Comparison of ENCODE assay signal across 9 cellular contexts in the genomic region with DNA sequence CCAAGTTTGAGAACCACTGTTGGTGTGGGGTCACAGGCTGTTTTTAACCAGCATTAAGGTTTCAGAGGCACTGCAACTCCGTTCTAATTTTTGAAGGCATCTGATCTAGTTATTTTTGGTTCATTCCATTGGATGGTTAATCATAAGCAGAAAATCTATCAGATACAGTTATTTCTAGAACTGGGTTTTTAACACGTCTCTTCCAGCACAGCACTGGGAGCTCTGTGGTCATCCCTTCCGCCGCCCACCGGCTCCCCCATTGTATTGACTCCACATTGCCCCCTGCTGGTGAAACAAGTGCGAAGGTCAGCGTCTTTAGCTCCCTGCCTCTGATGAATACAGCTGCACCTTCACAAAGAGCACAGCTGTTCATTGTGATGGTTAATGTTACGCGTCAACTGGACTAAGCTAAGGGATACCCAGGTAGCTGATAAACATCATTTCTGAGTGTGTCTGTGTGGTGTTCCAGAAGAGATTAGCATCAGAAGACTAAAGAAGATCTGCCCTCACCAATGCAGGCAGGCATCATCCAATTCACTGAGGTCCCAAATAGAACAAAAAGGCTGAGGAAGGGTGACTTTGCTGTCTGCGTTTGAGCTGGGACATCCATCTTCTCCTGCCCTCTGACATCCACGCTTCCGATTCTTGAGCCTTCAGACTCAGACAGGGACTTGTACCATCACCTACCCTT. TPM values are rescaled to one million over a fixed set of nuclear protein-coding genes. Genes with fewer than 3 reads are reported as not detected.
DNase-seq lines count a peak whose midpoint lies in the region; ATAC-seq and TF ChIP-seq lines count a peak whose summit lies in the region.
"Had no signal": no experiment of that assay in that cellular context is flagged by ENCODE, and none has a peak within 500 bp of the region (broad histone marks: within the 10 kb centered on the region; RNA-seq: fewer than 3 reads in every experiment).

No MANE protein-coding gene starts in this region.

- no peaks in the 10 kb centered on the region for H3K27me3 ChIP-seq in CD8-positive, alpha-beta T cell (ENCODE audit: insufficient read depth, low read length)
- H3K27me3 ChIP-seq in NT2/D1 (ENCODE audit: insufficient read depth, insufficient read length), result no peaks in the 10 kb centered on the region

- H3K4me1 ChIP-seq in CD8-positive, alpha-beta T cell (ENCODE audit: insufficient read depth, low read length), result peaks cover 10% of the 10 kb centered on the region
- no peaks in the 10 kb centered on the region for H3K4me1 ChIP-seq in NT2/D1 (ENCODE audit: insufficient read depth, insufficient read length)

- no peaks in the 10 kb centered on the region for H3K9me3 ChIP-seq in CD8-positive, alpha-beta T cell (ENCODE audit: low read length)
- H3K9me3 ChIP-seq in NT2/D1 (ENCODE audit: insufficient read depth, low read length), result no peaks in the 10 kb centered on the region

- H3K4me1 Mint-ChIP-seq in CD8-positive, alpha-beta T cell (ENCODE audit: low read depth), result peaks cover 15% of the 10 kb centered on the region
- H3K4me1 Mint-ChIP-seq in activated T-cell treated with anti-CD3 and anti-CD28 coated beads, Interleukin-2, amount 50 U/mL, for 72 hours (ENCODE audit: low read depth), result peaks cover 27% of the 10 kb centered on the region

- H3K27me3 Mint-ChIP-seq in CD8-positive, alpha-beta T cell (ENCODE audit: low read depth), result no peaks in the 10 kb centered on the region
- H3K27me3 Mint-ChIP-seq in activated T-cell treated with anti-CD3 and anti-CD28 coated beads, Interleukin-2, amount 50 U/mL, for 72 hours (ENCODE audit: low read depth), result peaks cover 50% of the 10 kb centered on the region

- peak; percentile 57 for TF ChIP-seq CTCF in CD8-positive, alpha-beta T cell (IDR thresholded peaks at IDR 0.05)

- H3K36me3 Mint-ChIP-seq in CD8-positive, alpha-beta T cell, result no peaks in the 10 kb centered on the region
- peaks cover 0 to 2% of the 10 kb centered on the region in 2 donors for H3K36me3 Mint-ChIP-seq in activated T-cell treated with anti-CD3 and anti-CD28 coated beads, Interleukin-2, amount 50 U/mL, for 72 hours (ENCODE audit: insufficient read depth in 2 of 2)

- no peak overlapping the region for H3K4me3 ChIP-seq in CD8-positive, alpha-beta T cell (ENCODE audit: low read depth, low read length)
- no peak overlapping the region for H3K4me3 ChIP-seq in NT2/D1 (ENCODE audit: insufficient read length, low read depth)

- no peaks in the 10 kb centered on the region for H3K9me3 Mint-ChIP-seq in CD8-positive, alpha-beta T cell
- no peaks in the 10 kb centered on the region for H3K9me3 Mint-ChIP-seq in activated T-cell treated with anti-CD3 and anti-CD28 coated beads, Interleukin-2, amount 50 U/mL, for 72 hours

- no peak for TF ChIP-seq POLR2A in GM18505 (IDR thresholded peaks at IDR 0.05; ENCODE audit: borderline replicate concordance, extremely low read depth, insufficient read depth, insufficient read length)

- CTCF ChIA-PET in CD8-positive, alpha-beta T cell (lab: Charles Lee), result interaction anchor here (0.7 to 4.1 kb wide), 26 partner anchors 9 to 1092 kb away, joined by 3 to 34 read pairs (median 4); a partner anchor contains a TSS

- peak overlapping the region; percentile 47 for H3K27ac Mint-ChIP-seq in CD8-positive, alpha-beta T cell
- H3K27ac Mint-ChIP-seq in activated T-cell treated with anti-CD3 and anti-CD28 coated beads, Interleukin-2, amount 50 U/mL, for 72 hours, result peak overlapping the region; percentile 3

- H3K27ac ChIP-seq in CD8-positive, alpha-beta T cell (ENCODE audit: low read depth, low read length), result no peak overlapping the region

- peak; percentile 74 for ATAC-seq in CD8-positive, alpha-beta T cell
- ATAC-seq in GM21786 (IDR thresholded peaks at IDR 0.05; ENCODE audit: unreplicated experiment) (peak; percentile 47), GM18505 (IDR thresholded peaks at IDR 0.05; ENCODE audit: unreplicated experiment) (no peak)
- ATAC-seq in activated T-cell treated with anti-CD3 and anti-CD28 coated beads, Interleukin-2, amount 50 U/mL, for 72 hours (replicated peaks in 1 of 2), result peak; percentile 71 to 77

- no peak overlapping the region for H3K4me3 Mint-ChIP-seq in CD8-positive, alpha-beta T cell
- H3K4me3 Mint-ChIP-seq in activated T-cell treated with anti-CD3 and anti-CD28 coated beads, Interleukin-2, amount 50 U/mL, for 72 hours, result peak overlapping the region in 1 of 2 donors; percentile 32

- peak; percentile 20 to 77 (median 56) for DNase-seq in CD8-positive, alpha-beta T cell
- DNase-seq in NT2/D1 (ENCODE audit: low read depth, low spot score) (peak; percentile 48), germinal center (ENCODE audit: low spot score) (peak; percentile 79), retina (peak; percentile 20), NCI-H2107 (lab: John Stamatoyannopoulos, UW) (no peak)
- DNase-seq in activated T-cell treated with anti-CD3 and anti-CD28 coated beads, Interleukin-2, amount 50 U/mL, for 72 hours, result peak; percentile 78 to 88

- no peaks in the 10 kb centered on the region for H3K36me3 ChIP-seq in CD8-positive, alpha-beta T cell (ENCODE audit: insufficient read depth, low read length)
- H3K36me3 ChIP-seq in NT2/D1 (ENCODE audit: insufficient read depth, insufficient read length, low read length), result no peaks in the 10 kb centered on the region

- intact Hi-C loops in CD8-positive, alpha-beta T cell (cut with DNase I, micrococcal nuclease), result loop anchor here (2.0 to 10.0 kb wide), 5 partner anchors 40 to 218 kb away; no protein-coding TSS in a partner anchor

- POLR2A ChIA-PET in CD8-positive, alpha-beta T cell (lab: Charles Lee), result interaction anchor here (1.1 kb wide), 1 partner anchor 10 kb away, joined by 6 read pairs; no protein-coding TSS in a partner anchor

- H3K9ac ChIP-seq in NT2/D1 (ENCODE audit: insufficient read length, low read depth), result no peak overlapping the region

RNA-seq across cellular contexts. Expression of a gene that starts 8.5 kb away (rescaled TPM):
- not detected for total RNA-seq in CD8-positive, alpha-beta T cell
- 1 to 10 TPM in 1 of 2 donors, under 1 TPM in 1; 0.48 to 1.5 TPM for total RNA-seq in activated T-cell treated with anti-CD3 and anti-CD28 coated beads, Interleukin-2, amount 50 U/mL, for 72 hours
- total RNA-seq: T-helper 1 cell treated with Interleukin-12 subunit alpha and Interleukin-12 subunit beta and Interleukin-4 antibody, amounts not matched to agents 30 ng/mL and 1 ng/mL, for 36 hours had no signal

RNA-seq across cellular contexts. Expression of a gene that starts 17.4 kb away (rescaled TPM):
- total RNA-seq in CD8-positive, alpha-beta T cell, result 1 to 10 TPM; 7.1 to 8.1 TPM
- total RNA-seq in activated T-cell treated with anti-CD3 and anti-CD28 coated beads, Interleukin-2, amount 50 U/mL, for 72 hours, result 100 to 1,000 TPM in 1 of 2 donors, 10 to 100 TPM in 1; 79.6 to 336 TPM

RNA-seq across cellular contexts. Expression of a gene that starts 31.1 kb away (rescaled TPM):
- total RNA-seq in CD8-positive, alpha-beta T cell, result 10 to 100 TPM; 24.6 to 26.2 TPM
- total RNA-seq in activated T-cell treated with anti-CD3 and anti-CD28 coated beads, Interleukin-2, amount 50 U/mL, for 72 hours, result 100 to 1,000 TPM in 1 of 2 donors, 10 to 100 TPM in 1; 63.9 to 200 TPM

RNA-seq across cellular contexts. Expression of a gene that starts 54.8 kb away (rescaled TPM):
- not detected for total RNA-seq in CD8-positive, alpha-beta T cell
- not detected for total RNA-seq in activated T-cell treated with anti-CD3 and anti-CD28 coated beads, Interleukin-2, amount 50 U/mL, for 72 hours
- total RNA-seq: T-helper 1 cell treated with Interleukin-12 subunit alpha and Interleukin-12 subunit beta and Interleukin-4 antibody, amounts not matched to agents 30 ng/mL and 1 ng/mL, for 36 hours had no signal

Comparison
In these comparisons a context has a peak if more than half of its experiments do, and no peak if none do; other contexts are left out.
1. RNA of a gene that starts 17.4 kb away (total RNA-seq): 79.6 to 336 TPM in activated T-cell treated with anti-CD3 and anti-CD28 coated beads, Interleukin-2, amount 50 U/mL, for 72 hours; 7.1 to 8.1 TPM in CD8-positive, alpha-beta T cell; every median in the first group is over 4 times any median in the second.